ENCODE assay signal across 2 cellular contexts in the genomic region with DNA sequence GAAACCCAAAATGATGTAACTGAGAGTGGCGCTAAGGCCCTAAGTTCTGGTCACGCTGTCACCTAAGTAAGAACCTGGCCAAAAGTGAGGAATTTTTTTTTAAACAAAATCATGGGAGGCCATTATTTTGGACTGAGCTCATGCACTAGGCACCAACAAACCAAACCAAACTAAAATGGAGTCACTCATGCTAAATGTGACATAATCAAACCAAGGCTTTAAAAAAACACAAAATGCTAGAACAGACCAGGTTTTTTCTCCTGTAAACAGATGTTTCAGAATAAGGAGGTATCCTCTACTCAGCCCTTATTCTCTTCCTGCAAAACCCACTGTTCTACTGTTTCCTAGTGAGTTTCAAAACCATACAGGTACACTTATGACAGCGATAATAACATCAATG.
TF ChIP-seq lines count a peak whose summit lies in the region.

No MANE protein-coding gene starts in this region.

TF ChIP-seq in SK-N-SH, 30 proteins besides CTCF, POLR2A, EP300 and RAD21:
- TF ChIP-seq YY1 (IDR thresholded peaks at IDR 0.05; ENCODE audit: low read depth) = no peak
- no peak for TF ChIP-seq EZH2phosphoT487 (IDR thresholded peaks at IDR 0.05; ENCODE audit: borderline replicate concordance, low read depth)
- no peak for TF ChIP-seq FOSL2 (IDR thresholded peaks at IDR 0.05; ENCODE audit: borderline replicate concordance, low read depth)
- TF ChIP-seq GATA2 (CRISPR knock-in tag; IDR thresholded peaks at IDR 0.05) = no peak
- TF ChIP-seq RCOR1 (IDR thresholded peaks at IDR 0.05; ENCODE audit: low read length) = no peak
- no peak for TF ChIP-seq POLR2AphosphoS5 (IDR thresholded peaks at IDR 0.05; ENCODE audit: low read depth, low read length)
- TF ChIP-seq, protein P1, sequence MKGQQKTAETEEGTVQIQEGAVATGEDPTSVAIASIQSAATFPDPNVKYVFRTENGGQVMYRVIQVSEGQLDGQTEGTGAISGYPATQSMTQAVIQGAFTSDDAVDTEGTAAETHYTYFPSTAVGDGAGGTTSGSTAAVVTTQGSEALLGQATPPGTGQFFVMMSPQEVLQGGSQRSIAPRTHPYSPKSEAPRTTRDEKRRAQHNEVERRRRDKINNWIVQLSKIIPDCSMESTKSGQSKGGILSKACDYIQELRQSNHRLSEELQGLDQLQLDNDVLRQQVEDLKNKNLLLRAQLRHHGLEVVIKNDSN (IDR thresholded peaks at IDR 0.05; ENCODE audit: borderline replicate concordance, low read depth) = no peak
- TF ChIP-seq MEF2A (IDR thresholded peaks at IDR 0.05; ENCODE audit: borderline replicate concordance, low read depth) = no peak
- TF ChIP-seq, protein P2, sequence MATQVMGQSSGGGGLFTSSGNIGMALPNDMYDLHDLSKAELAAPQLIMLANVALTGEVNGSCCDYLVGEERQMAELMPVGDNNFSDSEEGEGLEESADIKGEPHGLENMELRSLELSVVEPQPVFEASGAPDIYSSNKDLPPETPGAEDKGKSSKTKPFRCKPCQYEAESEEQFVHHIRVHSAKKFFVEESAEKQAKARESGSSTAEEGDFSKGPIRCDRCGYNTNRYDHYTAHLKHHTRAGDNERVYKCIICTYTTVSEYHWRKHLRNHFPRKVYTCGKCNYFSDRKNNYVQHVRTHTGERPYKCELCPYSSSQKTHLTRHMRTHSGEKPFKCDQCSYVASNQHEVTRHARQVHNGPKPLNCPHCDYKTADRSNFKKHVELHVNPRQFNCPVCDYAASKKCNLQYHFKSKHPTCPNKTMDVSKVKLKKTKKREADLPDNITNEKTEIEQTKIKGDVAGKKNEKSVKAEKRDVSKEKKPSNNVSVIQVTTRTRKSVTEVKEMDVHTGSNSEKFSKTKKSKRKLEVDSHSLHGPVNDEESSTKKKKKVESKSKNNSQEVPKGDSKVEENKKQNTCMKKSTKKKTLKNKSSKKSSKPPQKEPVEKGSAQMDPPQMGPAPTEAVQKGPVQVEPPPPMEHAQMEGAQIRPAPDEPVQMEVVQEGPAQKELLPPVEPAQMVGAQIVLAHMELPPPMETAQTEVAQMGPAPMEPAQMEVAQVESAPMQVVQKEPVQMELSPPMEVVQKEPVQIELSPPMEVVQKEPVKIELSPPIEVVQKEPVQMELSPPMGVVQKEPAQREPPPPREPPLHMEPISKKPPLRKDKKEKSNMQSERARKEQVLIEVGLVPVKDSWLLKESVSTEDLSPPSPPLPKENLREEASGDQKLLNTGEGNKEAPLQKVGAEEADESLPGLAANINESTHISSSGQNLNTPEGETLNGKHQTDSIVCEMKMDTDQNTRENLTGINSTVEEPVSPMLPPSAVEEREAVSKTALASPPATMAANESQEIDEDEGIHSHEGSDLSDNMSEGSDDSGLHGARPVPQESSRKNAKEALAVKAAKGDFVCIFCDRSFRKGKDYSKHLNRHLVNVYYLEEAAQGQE (IDR thresholded peaks at IDR 0.05; ENCODE audit: low read depth, low read length) = no peak
- no peak for TF ChIP-seq JUND (IDR thresholded peaks at IDR 0.05)
- no peak for TF ChIP-seq NRF1 (IDR thresholded peaks at IDR 0.05; ENCODE audit: low read depth, low read length)

TF ChIP-seq in SK-N-SH treated with all-trans-retinoic acid at 6 μM for 48 hours, 23 proteins besides CTCF, POLR2A, EP300 and RAD21:
- TF ChIP-seq, protein P3, sequence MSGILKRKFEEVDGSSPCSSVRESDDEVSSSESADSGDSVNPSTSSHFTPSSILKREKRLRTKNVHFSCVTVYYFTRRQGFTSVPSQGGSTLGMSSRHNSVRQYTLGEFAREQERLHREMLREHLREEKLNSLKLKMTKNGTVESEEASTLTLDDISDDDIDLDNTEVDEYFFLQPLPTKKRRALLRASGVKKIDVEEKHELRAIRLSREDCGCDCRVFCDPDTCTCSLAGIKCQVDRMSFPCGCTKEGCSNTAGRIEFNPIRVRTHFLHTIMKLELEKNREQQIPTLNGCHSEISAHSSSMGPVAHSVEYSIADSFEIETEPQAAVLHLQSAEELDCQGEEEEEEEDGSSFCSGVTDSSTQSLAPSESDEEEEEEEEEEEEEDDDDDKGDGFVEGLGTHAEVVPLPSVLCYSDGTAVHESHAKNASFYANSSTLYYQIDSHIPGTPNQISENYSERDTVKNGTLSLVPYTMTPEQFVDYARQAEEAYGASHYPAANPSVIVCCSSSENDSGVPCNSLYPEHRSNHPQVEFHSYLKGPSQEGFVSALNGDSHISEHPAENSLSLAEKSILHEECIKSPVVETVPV (CRISPR knock-in tag; IDR thresholded peaks at IDR 0.05) = no peak
- TF ChIP-seq ARNTL (CRISPR knock-in tag; IDR thresholded peaks at IDR 0.05; ENCODE audit: borderline replicate concordance, low read depth) (no peak), ZFP30 (CRISPR knock-in tag; IDR thresholded peaks at IDR 0.05) (no peak), ZFP3 (CRISPR knock-in tag; IDR thresholded peaks at IDR 0.05) (no peak), BACH2 (CRISPR knock-in tag; IDR thresholded peaks at IDR 0.05; ENCODE audit: borderline replicate concordance) (no peak), OSR1 (CRISPR knock-in tag; IDR thresholded peaks at IDR 0.05) (no peak), ISL1 (CRISPR knock-in tag; IDR thresholded peaks at IDR 0.05) (no peak), TOX (CRISPR knock-in tag; IDR thresholded peaks at IDR 0.05; ENCODE audit: borderline replicate concordance) (no peak)
- TF ChIP-seq, protein P4, sequence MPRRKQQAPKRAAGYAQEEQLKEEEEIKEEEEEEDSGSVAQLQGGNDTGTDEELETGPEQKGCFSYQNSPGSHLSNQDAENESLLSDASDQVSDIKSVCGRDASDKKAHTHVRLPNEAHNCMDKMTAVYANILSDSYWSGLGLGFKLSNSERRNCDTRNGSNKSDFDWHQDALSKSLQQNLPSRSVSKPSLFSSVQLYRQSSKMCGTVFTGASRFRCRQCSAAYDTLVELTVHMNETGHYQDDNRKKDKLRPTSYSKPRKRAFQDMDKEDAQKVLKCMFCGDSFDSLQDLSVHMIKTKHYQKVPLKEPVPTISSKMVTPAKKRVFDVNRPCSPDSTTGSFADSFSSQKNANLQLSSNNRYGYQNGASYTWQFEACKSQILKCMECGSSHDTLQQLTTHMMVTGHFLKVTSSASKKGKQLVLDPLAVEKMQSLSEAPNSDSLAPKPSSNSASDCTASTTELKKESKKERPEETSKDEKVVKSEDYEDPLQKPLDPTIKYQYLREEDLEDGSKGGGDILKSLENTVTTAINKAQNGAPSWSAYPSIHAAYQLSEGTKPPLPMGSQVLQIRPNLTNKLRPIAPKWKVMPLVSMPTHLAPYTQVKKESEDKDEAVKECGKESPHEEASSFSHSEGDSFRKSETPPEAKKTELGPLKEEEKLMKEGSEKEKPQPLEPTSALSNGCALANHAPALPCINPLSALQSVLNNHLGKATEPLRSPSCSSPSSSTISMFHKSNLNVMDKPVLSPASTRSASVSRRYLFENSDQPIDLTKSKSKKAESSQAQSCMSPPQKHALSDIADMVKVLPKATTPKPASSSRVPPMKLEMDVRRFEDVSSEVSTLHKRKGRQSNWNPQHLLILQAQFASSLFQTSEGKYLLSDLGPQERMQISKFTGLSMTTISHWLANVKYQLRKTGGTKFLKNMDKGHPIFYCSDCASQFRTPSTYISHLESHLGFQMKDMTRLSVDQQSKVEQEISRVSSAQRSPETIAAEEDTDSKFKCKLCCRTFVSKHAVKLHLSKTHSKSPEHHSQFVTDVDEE (CRISPR knock-in tag; IDR thresholded peaks at IDR 0.05) = no peak
- TF ChIP-seq, protein P5, sequence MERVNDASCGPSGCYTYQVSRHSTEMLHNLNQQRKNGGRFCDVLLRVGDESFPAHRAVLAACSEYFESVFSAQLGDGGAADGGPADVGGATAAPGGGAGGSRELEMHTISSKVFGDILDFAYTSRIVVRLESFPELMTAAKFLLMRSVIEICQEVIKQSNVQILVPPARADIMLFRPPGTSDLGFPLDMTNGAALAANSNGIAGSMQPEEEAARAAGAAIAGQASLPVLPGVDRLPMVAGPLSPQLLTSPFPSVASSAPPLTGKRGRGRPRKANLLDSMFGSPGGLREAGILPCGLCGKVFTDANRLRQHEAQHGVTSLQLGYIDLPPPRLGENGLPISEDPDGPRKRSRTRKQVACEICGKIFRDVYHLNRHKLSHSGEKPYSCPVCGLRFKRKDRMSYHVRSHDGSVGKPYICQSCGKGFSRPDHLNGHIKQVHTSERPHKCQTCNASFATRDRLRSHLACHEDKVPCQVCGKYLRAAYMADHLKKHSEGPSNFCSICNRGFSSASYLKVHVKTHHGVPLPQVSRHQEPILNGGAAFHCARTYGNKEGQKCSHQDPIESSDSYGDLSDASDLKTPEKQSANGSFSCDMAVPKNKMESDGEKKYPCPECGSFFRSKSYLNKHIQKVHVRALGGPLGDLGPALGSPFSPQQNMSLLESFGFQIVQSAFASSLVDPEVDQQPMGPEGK (CRISPR knock-in tag; IDR thresholded peaks at IDR 0.05; ENCODE audit: borderline replicate concordance) = no peak
TF ChIP-seq in SK-N-SH treated with all-trans-retinoic acid at 6 μM for 48 hours: peak in this region for 0.
